ENCODE assay signal across 18 cellular contexts in genomic region chr3:126683506-126683905, GRCh38. TPM values are rescaled to one million over a fixed set of nuclear protein-coding genes. Genes with fewer than 3 reads are reported as not detected.
DNase-seq lines count a peak whose midpoint lies in the region; ATAC-seq and TF ChIP-seq lines count a peak whose summit lies in the region.
"Had no signal": no experiment of that assay in that cellular context is flagged by ENCODE, and none has a peak within 500 bp of the region (broad histone marks: within the 10 kb centered on the region; RNA-seq: fewer than 3 reads in every experiment).

No MANE protein-coding gene starts in this region.

- H4K20me1 ChIP-seq in Karpas-422 (ENCODE audit: insufficient read depth, low read depth, low read length) = 0 out of 2 replicates have a peak, but pooled peaks cover 4% of the 10 kb centered on the region

- H2AFZ ChIP-seq in Karpas-422 (ENCODE audit: low read length) = no peak overlapping the region

- H3K36me3 ChIP-seq in BE2C (no peaks in the 10 kb centered on the region), H7 (replicated peaks; ENCODE audit: control insufficient read depth, insufficient read depth, low read length) (no peaks in the 10 kb centered on the region), Karpas-422 (ENCODE audit: insufficient read depth, low read length) (no peaks in the 10 kb centered on the region)

- H3K27ac ChIP-seq in epithelial cell of prostate = no peak overlapping the region
- H3K27ac ChIP-seq in Karpas-422 (ENCODE audit: low read length) = no peak overlapping the region
- H3K27ac ChIP-seq: skin epidermis had no signal

- no peak for TF ChIP-seq CTCF in BE2C (IDR thresholded peaks at IDR 0.05; ENCODE audit: low read depth, low read length)

- H3K27me3 ChIP-seq in BE2C (no peaks in the 10 kb centered on the region), H7 (ENCODE audit: control insufficient read depth, insufficient read depth, low read length) (peaks cover 5% of the 10 kb centered on the region), Karpas-422 (ENCODE audit: low read length) (no peaks in the 10 kb centered on the region)

- H3K9me2 ChIP-seq in Karpas-422 (replicated peaks; ENCODE audit: insufficient read depth, low read length) = no peaks in the 10 kb centered on the region

- no peak overlapping the region for H3K4me2 ChIP-seq in Karpas-422 (ENCODE audit: low read depth, low read length, poor library complexity, severe bottlenecking)

- no peaks in the 10 kb centered on the region for H3K79me2 ChIP-seq in Karpas-422 (ENCODE audit: low read length)

- DNase-seq in BE2C = peak; percentile 74
- peak; percentile 51 for DNase-seq in H7
- DNase-seq in NCI-H345 (lab: John Stamatoyannopoulos, UW) = peak; percentile 74
- peak; percentile 8 for DNase-seq in epithelial cell of prostate (ENCODE audit: low read depth, low spot score)
- DNase-seq in NOMO-1 treated with DMSO at 0.1 percent for 48 hours (lab: John Stamatoyannopoulos, UW; ENCODE audit: unreplicated experiment) = no peak
- DNase-seq in GM19238 (ENCODE audit: insufficient read length, low spot score) = no peak
- DNase-seq in Karpas-422 = no peak
- DNase-seq: activated CD4-positive, alpha-beta T cell treated with anti-CD3 and anti-CD28 coated beads for 36 hours; activated naive CD8-positive, alpha-beta T cell treated with anti-CD3 and anti-CD28 coated beads, Interleukin-2, amount 10 ng/mL, durations not matched to agents 7 days and 5 days; activated T-cell treated with anti-CD3 and anti-CD28 coated beads for 4 hours; central memory CD4-positive, alpha-beta T cell; DMS 273 treated with DMSO at 0.1 percent for 48 hours; foreskin melanocyte; NCI-H226; stimulated activated naive CD4-positive, alpha-beta T cell had no signal

- H3K9me3 ChIP-seq in BE2C (no peaks in the 10 kb centered on the region), Karpas-422 (ENCODE audit: low read length) (no peaks in the 10 kb centered on the region)

- H3K4me3 ChIP-seq in BE2C (ENCODE audit: low read depth, low read length) (no peak overlapping the region), H7 (ENCODE audit: insufficient read depth, low read depth, low read length) (no peak overlapping the region), Karpas-422 (ENCODE audit: low read length) (no peak overlapping the region)
- H3K4me3 ChIP-seq: K562, skin epidermis had no signal

- H3K4me1 ChIP-seq in BE2C (peaks cover 44% of the 10 kb centered on the region), Karpas-422 (ENCODE audit: low read length) (peaks cover 31% of the 10 kb centered on the region)

- ATAC-seq in HG03439 (IDR thresholded peaks at IDR 0.05; ENCODE audit: unreplicated experiment) = no peak
- ATAC-seq: activated CD4-positive, alpha-beta T cell treated with anti-CD3 and anti-CD28 coated beads for 36 hours; K562 had no signal

- no peak overlapping the region for H3K9ac ChIP-seq in Karpas-422 (ENCODE audit: low read length)

RNA-seq across cellular contexts. Expression of gene CHCHD6, which starts 20.5 kb away (rescaled TPM):
- 106 TPM for polyA plus RNA-seq in BE2C (2012; ENCODE audit: insufficient read depth, insufficient read length, low read depth)
- total RNA-seq in H7 (2014; rRNA removed; shearing (Covaris generic)) = 19.5 and 40.2 TPM in 2 replicates
- 7.5 and 12.8 TPM in 2 replicates for total RNA-seq in Karpas-422 (2014; rRNA removed; shearing (Covaris generic); ENCODE audit: low replicate concordance)

RNA-seq across cellular contexts. Expression of gene TXNRD3, which starts 28.6 kb away (rescaled TPM):
- 8.3 TPM for polyA plus RNA-seq in BE2C (2012; ENCODE audit: insufficient read depth, insufficient read length, low read depth)
- total RNA-seq in H7 (2014; rRNA removed; shearing (Covaris generic)) = 2.0 and 10.6 TPM in 2 replicates
- not detected in 2 replicates for total RNA-seq in Karpas-422 (2014; rRNA removed; shearing (Covaris generic); ENCODE audit: low replicate concordance)

Comparison
In these comparisons a context has a peak if more than half of its experiments do, and no peak if none do; other contexts are left out.
1. DNase-seq: peak in BE2C (single experiment), H7 (single experiment), NCI-H345 (single experiment) and epithelial cell of prostate (single experiment); none in NOMO-1 treated with DMSO at 0.1 percent for 48 hours (single experiment), GM19238 (single experiment) and Karpas-422 (single experiment).